In genomic region chr7:85186083-85186520, GRCh38 we compare ENCODE assay signal across 1 cellular context.
TF ChIP-seq lines count a peak whose summit lies in the region.

No MANE protein-coding gene starts in this region.

TF ChIP-seq in HepG2, 621 proteins besides CTCF, POLR2A, EP300 and RAD21 (continued from another document):
- TF ChIP-seq EZH2 (conservative IDR thresholded peaks at IDR 0.05; ENCODE audit: low read depth, low read length) (peak; percentile 53; the same call in 1 of the 2 replicates), ZFX (CRISPR knock-in tag; IDR thresholded peaks at IDR 0.05; ENCODE audit: low read depth) (0 out of 2 replicates have a peak, but pooled peaks have one; percentile 3), CBX5 (CRISPR knock-in tag; IDR thresholded peaks at IDR 0.05; ENCODE audit: borderline replicate concordance) (no peak), ZNF251 (CRISPR knock-in tag; IDR thresholded peaks at IDR 0.05) (no peak)
- TF ChIP-seq, protein P1, sequence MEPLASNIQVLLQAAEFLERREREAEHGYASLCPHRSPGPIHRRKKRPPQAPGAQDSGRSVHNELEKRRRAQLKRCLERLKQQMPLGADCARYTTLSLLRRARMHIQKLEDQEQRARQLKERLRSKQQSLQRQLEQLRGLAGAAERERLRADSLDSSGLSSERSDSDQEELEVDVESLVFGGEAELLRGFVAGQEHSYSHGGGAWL (CRISPR knock-in tag; IDR thresholded peaks at IDR 0.05), result no peak
